Comparison of ENCODE assay signal across 10 cellular contexts in the genomic region with DNA sequence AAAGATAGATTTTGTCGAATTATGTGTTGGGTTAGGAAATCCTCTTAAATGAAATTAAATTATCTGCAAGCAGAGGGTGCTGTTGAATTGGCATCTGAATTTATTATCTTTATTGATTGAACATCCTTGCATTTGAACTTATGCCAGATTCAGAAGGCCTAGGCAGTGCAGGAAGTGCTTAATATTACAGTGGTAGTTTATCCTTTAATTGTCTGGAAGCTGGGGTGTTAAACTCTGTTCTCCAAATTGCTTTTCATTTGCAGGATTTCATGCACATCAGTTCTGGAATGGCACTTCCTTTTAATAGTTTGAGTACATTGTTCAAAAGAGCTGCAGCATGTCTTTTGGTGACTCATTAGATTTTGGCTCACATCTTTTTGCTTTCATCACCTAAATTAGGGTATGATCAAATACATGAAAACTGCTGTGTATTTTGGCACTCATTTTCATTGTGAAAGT.
A peak's percentile ranks its signal among the peaks of the same experiment; 100 is the strongest.
DNase-seq lines count a peak whose midpoint lies in the region; ATAC-seq, FAIRE-seq and TF ChIP-seq lines count a peak whose summit lies in the region.
"Had no signal": no experiment of that assay in that cellular context is flagged by ENCODE, and none has a peak within 500 bp of the region (broad histone marks: within the 10 kb centered on the region; RNA-seq: fewer than 3 reads in every experiment).

No MANE protein-coding gene starts in this region.

- no peaks in the 10 kb centered on the region for H4K20me1 ChIP-seq in GM12878 (ENCODE audit: control insufficient read depth, insufficient read depth)

- no peak overlapping the region for H3K9ac ChIP-seq in GM12878 (ENCODE audit: control insufficient read depth, insufficient read depth, low read length)

- no peak overlapping the region for H3K4me2 ChIP-seq in GM12878 (ENCODE audit: control insufficient read depth, insufficient read depth)

- H3K4me3 ChIP-seq in GM12878 (no peak overlapping the region), right lobe of liver (no peak overlapping the region), ascending aorta (no peak overlapping the region), esophagus squamous epithelium (no peak overlapping the region)
- H3K4me3 ChIP-seq: lung had no signal

- TF ChIP-seq CTCF in GM12878 (IDR thresholded peaks at IDR 0.05 in 2 of 3, conservative IDR thresholded peaks at IDR 0.05 in 1 of 3; ENCODE audit: control insufficient read depth in 2 of 3, extremely low read depth in 1 of 3, insufficient read depth in 1 of 3, low read depth in 3 of 3, low read length in 3 of 3) (no peak; a peak in 1 of 6 replicates), right lobe of liver (IDR thresholded peaks at IDR 0.05) (peak; percentile 26 to 42 (median 37)), ascending aorta (IDR thresholded peaks at IDR 0.05) (no peak), esophagus squamous epithelium (IDR thresholded peaks at IDR 0.05) (peak in 1 of 6 experiments; percentile 16)

- TF ChIP-seq EP300 in GM12878 (IDR thresholded peaks at IDR 0.05; ENCODE audit: borderline replicate concordance in 1 of 2, control insufficient read depth in 1 of 2, low read depth in 2 of 2, low read length in 2 of 2): no peak

- no peak for FAIRE-seq in GM12878 (lab: Jason Lieb, UNC)
- FAIRE-seq in RCC 7860 (lab: Jason Lieb, UNC): no peak

- in situ Hi-C loops in GM12878 (cut with MboI): no loop called here

- ATAC-seq in GM12878 (no peak), right lobe of liver (peak; percentile 59 to 90 (median 74))

- H3K4me1 ChIP-seq in GM12878 (ENCODE audit: control insufficient read depth, insufficient read depth, low read length) (no peaks in the 10 kb centered on the region), right lobe of liver (peaks cover 0 to 12% (median 3%) of the 10 kb centered on the region in 4 donors), ascending aorta (peaks cover 0 to 12% of the 10 kb centered on the region in 2 donors), esophagus squamous epithelium (peaks cover 0 to 17% (median 5%) of the 10 kb centered on the region in 3 donors)

- SMC1A ChIA-PET in GM12878 (lab: Charles Lee; ENCODE audit: uncharacterized antibody, unreplicated experiment): interaction anchor here (1.0 to 2.4 kb wide), 7 partner anchors 10 to 59 kb away, joined by 3 to 8 read pairs (median 4); no protein-coding TSS in a partner anchor

- WGBS in GM12878 (ENCODE audit: insufficient coverage, insufficient replicate concordance, low lambda C conversion rate, missing lambda C conversion rate): 34% methylated on average over 1 of the region's 1 CpG
- WGBS in right lobe of liver (ENCODE audit: insufficient coverage, low coverage, low lambda C conversion rate, missing lambda C conversion rate): 7% methylated on average over 1 of the region's 1 CpG
- 14 to 46% methylated on average over 1 of the region's 1 CpG for WGBS in esophagus squamous epithelium, 2 donors

- H3K27me3 ChIP-seq in GM12878 (replicated peaks in 1 of 2; ENCODE audit: control insufficient read depth in 2 of 2, insufficient read depth in 2 of 2, low read length in 1 of 2): no peaks in the 10 kb centered on the region
- no peaks in the 10 kb centered on the region for H3K27me3 ChIP-seq in right lobe of liver
- H3K27me3 ChIP-seq in ascending aorta: no peaks in the 10 kb centered on the region
- no peaks in the 10 kb centered on the region for H3K27me3 ChIP-seq in esophagus squamous epithelium

- no peaks in the 10 kb centered on the region for H3K79me2 ChIP-seq in GM12878 (ENCODE audit: control insufficient read depth, insufficient read depth, low read length)

- peak; percentile 79 for DNase-seq in EH (ENCODE audit: low read depth)
- peak; percentile 62 for DNase-seq in NCI-H1105 treated with DMSO at 0.1 percent for 48 hours (lab: John Stamatoyannopoulos, UW)
- no peak for DNase-seq in GM12878 (ENCODE audit: low read depth, low spot score)
- DNase-seq in right lobe of liver: no peak
- DNase-seq in ascending aorta (ENCODE audit: low spot score in 2 of 2): no peak
- no peak for DNase-seq in esophagus squamous epithelium (lab: John Stamatoyannopoulos, UW)
- no peak for DNase-seq in C1 segment of cervical spinal cord (lab: John Stamatoyannopoulos, UW)
- no peak for DNase-seq in RCC 7860 (ENCODE audit: low spot score)
- DNase-seq: activated CD4-positive, alpha-beta T cell treated with anti-CD3 and anti-CD28 coated beads, Interleukin-2, amount 50 U/mL, for 1 hour had no signal

- H3K36me3 ChIP-seq in GM12878 (ENCODE audit: control insufficient read depth in 2 of 2, insufficient read depth in 2 of 2, low read length in 1 of 2) (no peaks in the 10 kb centered on the region), right lobe of liver (no peaks in the 10 kb centered on the region), ascending aorta (no peaks in the 10 kb centered on the region), esophagus squamous epithelium (no peaks in the 10 kb centered on the region)

- RAD21 ChIA-PET in GM12878 (lab: Charles Lee; ENCODE audit: unreplicated experiment): no interaction called here

- POLR2A ChIA-PET in GM12878 (lab: Charles Lee): no interaction called here

- H3K27ac ChIP-seq in GM12878 (ENCODE audit: control insufficient read depth, insufficient read depth) (no peak overlapping the region), right lobe of liver (no peak overlapping the region), ascending aorta (no peak overlapping the region), esophagus squamous epithelium (no peak overlapping the region)

- intact Hi-C loops in GM12878 (cut with micrococcal nuclease; ENCODE audit: unreplicated experiment) (no loop called here), right lobe of liver (cut with DNase I) (no loop called here), ascending aorta (cut with DNase I) (no loop called here), esophagus squamous epithelium (cut with DNase I) (no loop called here)

- TF ChIP-seq POLR2A in GM12878 (IDR thresholded peaks at IDR 0.05; ENCODE audit: low read depth, low read length) (no peak), right lobe of liver (IDR thresholded peaks at IDR 0.05) (no peak), esophagus squamous epithelium (IDR thresholded peaks at IDR 0.05) (no peak)

- peak; percentile 26; the same call in 1 of the 2 replicates for TF ChIP-seq RAD21 in GM12878 (IDR thresholded peaks at IDR 0.05; ENCODE audit: insufficient read depth, low read depth, low read length)

- CTCF ChIA-PET in GM12878 (lab: Yijun Ruan, JAX): interaction anchor here (0.9 to 1.5 kb wide), 6 partner anchors 10 to 118 kb away, joined by 3 to 5 read pairs (median 4); no protein-coding TSS in a partner anchor

- BruUV-seq in GM12878 (replicated peaks; lab: Mats Ljungman, UMichigan): no TSS peak

- no peak overlapping the region for H2AFZ ChIP-seq in GM12878 (ENCODE audit: control insufficient read depth, low read depth, low read length)

- H3K9me3 ChIP-seq in GM12878 (replicated peaks; ENCODE audit: control insufficient read depth, insufficient read depth, low read length): no peaks in the 10 kb centered on the region
- H3K9me3 ChIP-seq in right lobe of liver: no peaks in the 10 kb centered on the region
- H3K9me3 ChIP-seq in ascending aorta: no peaks in the 10 kb centered on the region
- no peaks in the 10 kb centered on the region for H3K9me3 ChIP-seq in esophagus squamous epithelium

TF ChIP-seq in GM12878, 131 proteins besides CTCF, POLR2A, EP300 and RAD21:
- TF ChIP-seq ZNF207 (IDR thresholded peaks at IDR 0.05; ENCODE audit: borderline replicate concordance) (no peak), ZBED1 (IDR thresholded peaks at IDR 0.05; ENCODE audit: borderline replicate concordance) (no peak), WRNIP1 (IDR thresholded peaks at IDR 0.05; ENCODE audit: borderline replicate concordance, low read depth, low read length) (no peak)
TF ChIP-seq in GM12878: peak in this region for 0.

Comparison
In these comparisons a context has a peak if more than half of its experiments do, and no peak if none do; other contexts are left out.
1. DNase-seq: peak in EH (single experiment) and NCI-H1105 treated with DMSO at 0.1 percent for 48 hours (single experiment); none in GM12878 (single experiment), right lobe of liver (0 of 3), ascending aorta (0 of 2), esophagus squamous epithelium (single experiment), C1 segment of cervical spinal cord (0 of 14) and RCC 7860 (single experiment).
2. CTCF ChIP-seq: peak in right lobe of liver (4 of 4); none in GM12878 (0 of 3) and ascending aorta (0 of 3).